8 cellular contexts compared by ENCODE assay signal in genomic region chr4:110620352-110621327, GRCh38. TPM values are rescaled to one million over a fixed set of nuclear protein-coding genes. Genes with fewer than 3 reads are reported as not detected.
DNase-seq lines count a peak whose midpoint lies in the region; ATAC-seq and TF ChIP-seq lines count a peak whose summit lies in the region.

No MANE protein-coding gene starts in this region.

- peaks cover 40% of the 10 kb centered on the region for H3K4me1 ChIP-seq in suprapubic skin

- CTCF ChIA-PET in activated CD8-positive, alpha-beta memory T cell treated with anti-CD3 and anti-CD28 coated beads, Interleukin-2, amount 10 ng/mL, durations not matched to agents 7 days and 5 days (lab: Charles Lee) = no interaction called here

- 71% methylated on average over 30 of the region's 43 CpGs for WGBS in suprapubic skin

- peak overlapping the region; percentile 13 for H3K4me3 Mint-ChIP-seq in activated CD8-positive, alpha-beta memory T cell treated with anti-CD3 and anti-CD28 coated beads, Interleukin-2, amount 10 ng/mL, durations not matched to agents 7 days and 5 days
- no peak overlapping the region for H3K4me3 Mint-ChIP-seq in activated naive CD8-positive, alpha-beta T cell treated with anti-CD3 and anti-CD28 coated beads, Interleukin-2, amount 10 ng/mL, durations not matched to agents 7 days and 5 days
- H3K4me3 Mint-ChIP-seq in immature natural killer cell = peak overlapping the region in 4 of 5 donors; percentile 26 to 63 (median 36)

- H3K4me1 Mint-ChIP-seq in activated CD8-positive, alpha-beta memory T cell treated with anti-CD3 and anti-CD28 coated beads, Interleukin-2, amount 10 ng/mL, durations not matched to agents 7 days and 5 days = no peaks in the 10 kb centered on the region
- H3K4me1 Mint-ChIP-seq in activated naive CD8-positive, alpha-beta T cell treated with anti-CD3 and anti-CD28 coated beads, Interleukin-2, amount 10 ng/mL, durations not matched to agents 7 days and 5 days = peaks cover 9% of the 10 kb centered on the region
- H3K4me1 Mint-ChIP-seq in immature natural killer cell = peaks cover 16 to 23% of the 10 kb centered on the region in 2 donors

- H3K36me3 Mint-ChIP-seq in activated CD8-positive, alpha-beta memory T cell treated with anti-CD3 and anti-CD28 coated beads, Interleukin-2, amount 10 ng/mL, durations not matched to agents 7 days and 5 days = peaks cover 7% of the 10 kb centered on the region
- peaks cover 6% of the 10 kb centered on the region for H3K36me3 Mint-ChIP-seq in activated naive CD8-positive, alpha-beta T cell treated with anti-CD3 and anti-CD28 coated beads, Interleukin-2, amount 10 ng/mL, durations not matched to agents 7 days and 5 days
- peaks cover 0 to 3% (median 0%) of the 10 kb centered on the region in 3 donors for H3K36me3 Mint-ChIP-seq in immature natural killer cell

- POLR2A ChIA-PET in activated naive CD8-positive, alpha-beta T cell treated with anti-CD3 and anti-CD28 coated beads, Interleukin-2, amount 10 ng/mL, durations not matched to agents 7 days and 5 days (lab: Charles Lee) = no interaction called here

- H3K9me3 Mint-ChIP-seq in activated CD8-positive, alpha-beta memory T cell treated with anti-CD3 and anti-CD28 coated beads, Interleukin-2, amount 10 ng/mL, durations not matched to agents 7 days and 5 days (ENCODE audit: low read depth) = no peaks in the 10 kb centered on the region
- peaks cover 3% of the 10 kb centered on the region for H3K9me3 Mint-ChIP-seq in activated naive CD8-positive, alpha-beta T cell treated with anti-CD3 and anti-CD28 coated beads, Interleukin-2, amount 10 ng/mL, durations not matched to agents 7 days and 5 days
- H3K9me3 Mint-ChIP-seq in immature natural killer cell = peaks cover 0 to 67% (median 14%) of the 10 kb centered on the region in 6 donors

- peaks cover 98% of the 10 kb centered on the region for H3K27me3 Mint-ChIP-seq in activated CD8-positive, alpha-beta memory T cell treated with anti-CD3 and anti-CD28 coated beads, Interleukin-2, amount 10 ng/mL, durations not matched to agents 7 days and 5 days
- peaks cover 99% of the 10 kb centered on the region for H3K27me3 Mint-ChIP-seq in activated naive CD8-positive, alpha-beta T cell treated with anti-CD3 and anti-CD28 coated beads, Interleukin-2, amount 10 ng/mL, durations not matched to agents 7 days and 5 days
- H3K27me3 Mint-ChIP-seq in immature natural killer cell (ENCODE audit: low read depth in 3 of 3) = peaks cover 50 to 74% (median 59%) of the 10 kb centered on the region in 3 donors

- H3K4me3 ChIP-seq in suprapubic skin = peak overlapping the region; percentile 54

- H3K27ac ChIP-seq in suprapubic skin = no peak overlapping the region

- TF ChIP-seq CTCF in suprapubic skin (IDR thresholded peaks at IDR 0.05) = no peak

- peak overlapping the region; percentile 7 for H3K27ac Mint-ChIP-seq in activated CD8-positive, alpha-beta memory T cell treated with anti-CD3 and anti-CD28 coated beads, Interleukin-2, amount 10 ng/mL, durations not matched to agents 7 days and 5 days
- H3K27ac Mint-ChIP-seq in activated naive CD8-positive, alpha-beta T cell treated with anti-CD3 and anti-CD28 coated beads, Interleukin-2, amount 10 ng/mL, durations not matched to agents 7 days and 5 days = no peak overlapping the region
- H3K27ac Mint-ChIP-seq in immature natural killer cell = no peak overlapping the region

- H3K9me3 ChIP-seq in suprapubic skin = no peaks in the 10 kb centered on the region

- no peak for TF ChIP-seq EP300 in suprapubic skin (IDR thresholded peaks at IDR 0.05)

- no peak for DNase-seq in activated CD8-positive, alpha-beta memory T cell treated with anti-CD3 and anti-CD28 coated beads, Interleukin-2, amount 10 ng/mL, durations not matched to agents 7 days and 5 days
- DNase-seq in activated CD8-positive, alpha-beta memory T cell treated with anti-CD3 and anti-CD28 coated beads, Interleukin-2, amount 50 U/mL, for 4 hours = no peak
- DNase-seq in activated naive CD8-positive, alpha-beta T cell treated with anti-CD3 and anti-CD28 coated beads, Interleukin-2, amount 10 ng/mL, durations not matched to agents 7 days and 5 days = peak; percentile 47
- DNase-seq in immature natural killer cell (no peak), suprapubic skin (ENCODE audit: low spot score in 2 of 2) (no peak), NCI-H1105 (lab: John Stamatoyannopoulos, UW) (no peak), GOT3 (lab: John Stamatoyannopoulos, UW) (no peak), midbrain (lab: John Stamatoyannopoulos, UW) (no peak)

- ATAC-seq in activated CD8-positive, alpha-beta memory T cell treated with anti-CD3 and anti-CD28 coated beads, Interleukin-2, amount 10 ng/mL, durations not matched to agents 7 days and 5 days = no peak
- ATAC-seq in activated naive CD8-positive, alpha-beta T cell treated with anti-CD3 and anti-CD28 coated beads, Interleukin-2, amount 10 ng/mL, durations not matched to agents 7 days and 5 days (ENCODE audit: low read depth) = no peak

- no peak for TF ChIP-seq POLR2A in suprapubic skin (IDR thresholded peaks at IDR 0.05)

- no peaks in the 10 kb centered on the region for H3K36me3 ChIP-seq in suprapubic skin

- H3K27me3 ChIP-seq in suprapubic skin = peaks cover 96% of the 10 kb centered on the region

RNA-seq across cellular contexts. Expression of gene PITX2, which starts 2.2 kb away (rescaled TPM):
- total RNA-seq in activated CD8-positive, alpha-beta memory T cell treated with anti-CD3 and anti-CD28 coated beads, Interleukin-2, amount 10 ng/mL, durations not matched to agents 7 days and 5 days = not detected
- not detected for total RNA-seq in activated naive CD8-positive, alpha-beta T cell treated with anti-CD3 and anti-CD28 coated beads, Interleukin-2, amount 10 ng/mL, durations not matched to agents 7 days and 5 days
- polyA plus RNA-seq in immature natural killer cell = not detected
- total RNA-seq in suprapubic skin = 1 to 10 TPM in 3 of 4 donors, under 1 TPM in 1; 0.48 to 8.3 (median 4.1) TPM
